Comparison of ENCODE assay signal across 1 cellular context in the genomic region with DNA sequence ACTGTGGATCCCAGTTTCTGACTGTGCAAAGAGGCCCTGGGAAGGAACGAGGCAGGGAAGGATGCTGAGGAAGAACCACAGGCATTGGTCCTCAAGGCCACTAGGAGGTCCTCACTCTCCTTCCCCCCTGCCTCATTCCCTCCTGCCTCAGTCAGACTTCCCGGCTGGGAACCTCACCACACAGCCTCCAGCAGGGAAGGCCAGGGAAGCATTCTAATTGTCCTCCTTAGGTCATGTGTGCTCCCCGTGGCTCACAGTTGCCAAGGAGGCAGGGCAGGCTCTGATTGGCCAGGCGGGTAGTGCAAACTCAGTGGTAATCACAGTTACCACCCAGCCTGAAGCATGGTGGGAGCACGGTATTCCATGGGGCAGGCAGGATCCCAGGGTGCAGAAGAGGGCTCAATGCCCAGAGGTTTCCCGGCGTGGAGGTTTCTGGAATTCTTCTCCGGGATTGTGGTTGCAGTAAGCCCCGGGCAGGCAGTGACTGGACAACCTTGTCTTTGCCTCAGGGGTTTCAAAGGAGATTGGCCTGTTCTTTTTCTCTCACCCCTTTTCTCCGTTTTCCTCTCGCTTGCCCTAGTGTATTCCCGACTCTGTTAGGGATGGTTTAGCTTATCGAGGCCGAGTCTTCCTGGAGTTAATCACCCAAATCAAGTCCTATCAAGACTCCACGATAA.
TF ChIP-seq lines count a peak whose summit lies in the region.

No MANE protein-coding gene starts in this region.

TF ChIP-seq in SK-N-SH treated with all-trans-retinoic acid at 6 μM for 48 hours, 23 proteins besides CTCF, POLR2A, EP300 and RAD21 (continued from another document):
- TF ChIP-seq, protein P1, sequence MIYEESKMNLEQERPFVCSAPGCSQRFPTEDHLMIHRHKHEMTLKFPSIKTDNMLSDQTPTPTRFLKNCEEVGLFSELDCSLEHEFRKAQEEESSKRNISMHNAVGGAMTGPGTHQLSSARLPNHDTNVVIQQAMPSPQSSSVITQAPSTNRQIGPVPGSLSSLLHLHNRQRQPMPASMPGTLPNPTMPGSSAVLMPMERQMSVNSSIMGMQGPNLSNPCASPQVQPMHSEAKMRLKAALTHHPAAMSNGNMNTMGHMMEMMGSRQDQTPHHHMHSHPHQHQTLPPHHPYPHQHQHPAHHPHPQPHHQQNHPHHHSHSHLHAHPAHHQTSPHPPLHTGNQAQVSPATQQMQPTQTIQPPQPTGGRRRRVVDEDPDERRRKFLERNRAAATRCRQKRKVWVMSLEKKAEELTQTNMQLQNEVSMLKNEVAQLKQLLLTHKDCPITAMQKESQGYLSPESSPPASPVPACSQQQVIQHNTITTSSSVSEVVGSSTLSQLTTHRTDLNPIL (CRISPR knock-in tag; IDR thresholded peaks at IDR 0.05; ENCODE audit: low read depth), result no peak
- TF ChIP-seq ZFP3 (CRISPR knock-in tag; IDR thresholded peaks at IDR 0.05) (no peak), ARNTL (CRISPR knock-in tag; IDR thresholded peaks at IDR 0.05; ENCODE audit: borderline replicate concordance, low read depth) (no peak), CSDC2 (CRISPR knock-in tag; IDR thresholded peaks at IDR 0.05) (no peak), CSRNP3 (CRISPR knock-in tag; IDR thresholded peaks at IDR 0.05) (no peak), PATZ1 (CRISPR knock-in tag; IDR thresholded peaks at IDR 0.05; ENCODE audit: borderline replicate concordance) (no peak), TCF4 (CRISPR knock-in tag; IDR thresholded peaks at IDR 0.05; ENCODE audit: borderline replicate concordance) (no peak), POU6F1 (CRISPR knock-in tag; IDR thresholded peaks at IDR 0.05; ENCODE audit: borderline replicate concordance, low read depth) (no peak), ESRRG (CRISPR knock-in tag; IDR thresholded peaks at IDR 0.05) (no peak), ZNF565 (CRISPR knock-in tag; conservative IDR thresholded peaks at IDR 0.05; ENCODE audit: low read depth) (no peak), ISL1 (CRISPR knock-in tag; IDR thresholded peaks at IDR 0.05) (no peak)
